8 cellular contexts compared by ENCODE assay signal in genomic region chrX:121579016-121579760, GRCh38.
DNase-seq lines count a peak whose midpoint lies in the region; ATAC-seq and TF ChIP-seq lines count a peak whose summit lies in the region.

No MANE protein-coding gene starts in this region.

- H3K27ac Mint-ChIP-seq in Calu3 (ENCODE audit: unreplicated experiment) (no peak overlapping the region), mesothelial cell of epicardium (no peak overlapping the region)

- H3K36me3 ChIP-seq in HUES6 (ENCODE audit: control insufficient read depth, insufficient read depth, low read length): no peaks in the 10 kb centered on the region
- no peaks in the 10 kb centered on the region for H3K36me3 ChIP-seq in ascending aorta
- H3K36me3 ChIP-seq in osteoblast (ENCODE audit: insufficient read depth, low read length): no peaks in the 10 kb centered on the region

- peak overlapping the region; percentile 59; the same call in 1 of the 2 replicates for H3K27ac ChIP-seq in HUES6 (ENCODE audit: low read depth, low read length)
- H3K27ac ChIP-seq in ascending aorta: no peak overlapping the region
- H3K27ac ChIP-seq in osteoblast (ENCODE audit: low read depth, low read length): no peak overlapping the region
- no peak overlapping the region for H3K27ac ChIP-seq in coronary artery

- H3K79me2 ChIP-seq in osteoblast (ENCODE audit: insufficient read depth, low read length): no peaks in the 10 kb centered on the region

- no peaks in the 10 kb centered on the region for H3K4me1 Mint-ChIP-seq in Calu3 (ENCODE audit: low read depth, unreplicated experiment)
- no peaks in the 10 kb centered on the region for H3K4me1 Mint-ChIP-seq in mesothelial cell of epicardium

- BruUV-seq in Calu3 (replicated peaks; lab: Mats Ljungman, UMichigan): no TSS peak

- H3K4me3 Mint-ChIP-seq in Calu3 (ENCODE audit: low read depth, unreplicated experiment): no peak overlapping the region
- no peak overlapping the region for H3K4me3 Mint-ChIP-seq in mesothelial cell of epicardium

- intact Hi-C loops in Calu3 (cut with micrococcal nuclease; ENCODE audit: unreplicated experiment): loop anchor here (2.0 kb wide), 2 partner anchors 256 to 270 kb away; no protein-coding TSS in a partner anchor
- intact Hi-C loops in ascending aorta (cut with DNase I): no loop called here

- H3K4me2 ChIP-seq in osteoblast (ENCODE audit: insufficient read depth, low read length): no peak overlapping the region

- H3K9ac ChIP-seq in HUES6 (ENCODE audit: low read length): no peak overlapping the region

- H4K20me1 ChIP-seq in osteoblast (ENCODE audit: insufficient read depth, low read length): no peaks in the 10 kb centered on the region

- H3K27me3 ChIP-seq in HUES6 (ENCODE audit: control insufficient read depth, insufficient read depth, low read length): peaks cover 4% of the 10 kb centered on the region; the same call in 1 of the 2 replicates
- H3K27me3 ChIP-seq in ascending aorta: no peaks in the 10 kb centered on the region
- no peaks in the 10 kb centered on the region for H3K27me3 ChIP-seq in osteoblast (ENCODE audit: insufficient read depth, low read length)

- H3K4me3 ChIP-seq in HUES6 (ENCODE audit: low read depth, low read length) (no peak overlapping the region), ascending aorta (no peak overlapping the region), osteoblast (ENCODE audit: insufficient read depth, low read length) (no peak overlapping the region), coronary artery (no peak overlapping the region)

- H3K4me1 ChIP-seq in HUES6 (ENCODE audit: control insufficient read depth, insufficient read depth, low read length) (peaks cover 29% of the 10 kb centered on the region), ascending aorta (no peaks in the 10 kb centered on the region), osteoblast (ENCODE audit: insufficient read depth, low read length) (no peaks in the 10 kb centered on the region)

- H3K27me3 Mint-ChIP-seq in Calu3 (ENCODE audit: unreplicated experiment): no peaks in the 10 kb centered on the region
- H3K27me3 Mint-ChIP-seq in mesothelial cell of epicardium (ENCODE audit: low read depth): no peaks in the 10 kb centered on the region

- ATAC-seq in GM18867 (IDR thresholded peaks at IDR 0.05; ENCODE audit: unreplicated experiment): peak; percentile 85

- TF ChIP-seq CTCF in Calu3 (IDR thresholded peaks at IDR 0.05; ENCODE audit: unreplicated experiment) (no peak), ascending aorta (IDR thresholded peaks at IDR 0.05) (peak in 2 of 3 experiments; percentile 7 to 8), osteoblast (IDR thresholded peaks at IDR 0.05; ENCODE audit: extremely low read depth, low read depth, low read length) (peak; percentile 18), coronary artery (IDR thresholded peaks at IDR 0.05) (no peak), mesothelial cell of epicardium (IDR thresholded peaks at IDR 0.05; ENCODE audit: unreplicated experiment) (no peak)

- no peak overlapping the region for H2AFZ ChIP-seq in osteoblast (ENCODE audit: low read length)

- CTCF ChIA-PET in Calu3 (lab: Charles Lee): no interaction called here

- DNase-seq in Calu3 (peak; percentile 49), ascending aorta (ENCODE audit: low spot score in 2 of 2) (no peak), osteoblast (ENCODE audit: insufficient read length, low spot score, missing footprints) (no peak), coronary artery (ENCODE audit: low spot score) (no peak), SW 1271 (lab: John Stamatoyannopoulos, UW) (no peak), mesothelial cell of epicardium (ENCODE audit: low spot score in 2 of 2, unreplicated experiment in 2 of 2) (no peak)

- H3K36me3 Mint-ChIP-seq in Calu3 (ENCODE audit: insufficient read depth, unreplicated experiment): no peaks in the 10 kb centered on the region
- no peaks in the 10 kb centered on the region for H3K36me3 Mint-ChIP-seq in mesothelial cell of epicardium

- H3K9me3 ChIP-seq in HUES6 (ENCODE audit: control insufficient read depth, insufficient read depth, low read depth, low read length) (peaks cover 3% of the 10 kb centered on the region; the same call in 1 of the 2 replicates), ascending aorta (no peaks in the 10 kb centered on the region), osteoblast (ENCODE audit: low read depth, low read length) (no peaks in the 10 kb centered on the region)

- H3K9me3 Mint-ChIP-seq in Calu3 (ENCODE audit: low read depth, unreplicated experiment) (no peaks in the 10 kb centered on the region), mesothelial cell of epicardium (peaks cover 14% of the 10 kb centered on the region)

Comparison
In these comparisons a context has a peak if more than half of its experiments do, and no peak if none do; other contexts are left out.
1. CTCF ChIP-seq: peak in ascending aorta (2 of 3) and osteoblast (single experiment); none in Calu3 (single experiment), coronary artery (single experiment) and mesothelial cell of epicardium (single experiment).